In genomic region chr6:169141706-169142705, GRCh38 we compare ENCODE assay signal across 12 cellular contexts.
DNase-seq lines count a peak whose midpoint lies in the region; ATAC-seq and TF ChIP-seq lines count a peak whose summit lies in the region.
"Had no signal": no experiment of that assay in that cellular context is flagged by ENCODE, and none has a peak within 500 bp of the region (broad histone marks: within the 10 kb centered on the region; RNA-seq: fewer than 3 reads in every experiment).

No MANE protein-coding gene starts in this region.

- H3K4me3 ChIP-seq in fibroblast of the aortic adventitia (ENCODE audit: low read depth, low read length) (no peak overlapping the region), aorta (ENCODE audit: low read length in 2 of 2) (no peak overlapping the region), smooth muscle cell (no peak overlapping the region)

- H2AFZ ChIP-seq in smooth muscle cell (ENCODE audit: low read depth), result no peak overlapping the region

- H3K27ac ChIP-seq in aorta (ENCODE audit: low read depth in 1 of 2, low read length in 2 of 2), result peak overlapping the region; percentile 10 to 63
- H3K27ac ChIP-seq in smooth muscle cell (ENCODE audit: low read depth), result no peak overlapping the region

- no peaks in the 10 kb centered on the region for H4K20me1 ChIP-seq in smooth muscle cell (ENCODE audit: low read depth)

- H3K9me3 ChIP-seq in aorta (ENCODE audit: control insufficient read depth, low read length) (no peaks in the 10 kb centered on the region), smooth muscle cell (replicated peaks; ENCODE audit: low read depth) (no peaks in the 10 kb centered on the region)

- ATAC-seq in Right ventricle myocardium inferior (peak; percentile 88), aorta (ENCODE audit: low FRiP score) (peak; percentile 85), HG03045 (IDR thresholded peaks at IDR 0.05; ENCODE audit: unreplicated experiment) (no peak)

- DNase-seq in Right ventricle myocardium inferior (ENCODE audit: missing footprints) (peak; percentile 85), cardiac septum (ENCODE audit: low spot score) (no peak), fibroblast of the aortic adventitia (ENCODE audit: low read depth) (peak; percentile 34), aorta (no peak), smooth muscle cell (lab: John Stamatoyannopoulos, UW; ENCODE audit: unreplicated experiment) (no peak)
- DNase-seq in T-helper 2 cell treated with Interferon-gamma antibody and Interleukin-4, amounts not matched to agents 5 μg/mL and 100 μg/mL, for 36 hours (ENCODE audit: low spot score), result no peak
- DNase-seq: effector CD8-positive, alpha-beta T cell; GF-D8; stimulated activated CD4-positive, alpha-beta T cell treated with anti-CD3 and anti-CD28 coated beads, Interleukin-4, amount 100 ng/mL, for 4 hours had no signal

- H3K27me3 Mint-ChIP-seq in nephron (ENCODE audit: low read depth), result peaks cover 5% of the 10 kb centered on the region
- H3K27me3 Mint-ChIP-seq in T-helper 2 cell treated with Interferon-gamma antibody and Interleukin-4, amounts not matched to agents 5 μg/mL and 100 μg/mL, for 36 hours (ENCODE audit: low read depth), result no peaks in the 10 kb centered on the region

- peaks cover 21% of the 10 kb centered on the region for H3K9me3 Mint-ChIP-seq in nephron
- no peaks in the 10 kb centered on the region for H3K9me3 Mint-ChIP-seq in T-helper 2 cell treated with Interferon-gamma antibody and Interleukin-4, amounts not matched to agents 5 μg/mL and 100 μg/mL, for 36 hours

- H3K27ac Mint-ChIP-seq in nephron, result peak overlapping the region; percentile 71 to 89 (median 73)
- no peak overlapping the region for H3K27ac Mint-ChIP-seq in T-helper 2 cell treated with Interferon-gamma antibody and Interleukin-4, amounts not matched to agents 5 μg/mL and 100 μg/mL, for 36 hours
- H3K27ac Mint-ChIP-seq: memory B cell had no signal

- H3K79me2 ChIP-seq in smooth muscle cell (ENCODE audit: low read depth), result no peaks in the 10 kb centered on the region

- no peak overlapping the region for H3K9ac ChIP-seq in smooth muscle cell (ENCODE audit: low read depth)

- H3K4me1 ChIP-seq in aorta (ENCODE audit: control insufficient read depth in 1 of 2, insufficient read depth in 2 of 2, low read length in 2 of 2) (peaks cover 2 to 6% of the 10 kb centered on the region in 2 donors), smooth muscle cell (ENCODE audit: low read depth) (no peaks in the 10 kb centered on the region)

- H3K4me2 ChIP-seq in smooth muscle cell, result no peak overlapping the region

- H3K27me3 ChIP-seq in aorta (ENCODE audit: control insufficient read depth in 1 of 2, insufficient read depth in 2 of 2, low read length in 1 of 2) (no peaks in the 10 kb centered on the region), smooth muscle cell (ENCODE audit: low read depth) (no peaks in the 10 kb centered on the region)

- peak overlapping the region in 1 of 3 experiments; percentile 1 for H3K4me3 Mint-ChIP-seq in nephron
- H3K4me3 Mint-ChIP-seq in T-helper 2 cell treated with Interferon-gamma antibody and Interleukin-4, amounts not matched to agents 5 μg/mL and 100 μg/mL, for 36 hours, result no peak overlapping the region
- H3K4me3 Mint-ChIP-seq: memory B cell had no signal

- H3K36me3 ChIP-seq in aorta (ENCODE audit: control insufficient read depth in 1 of 2, insufficient read depth in 2 of 2, low read length in 1 of 2), result no peaks in the 10 kb centered on the region
- H3K36me3 ChIP-seq in smooth muscle cell (ENCODE audit: low read depth), result no peaks in the 10 kb centered on the region

- H3K4me1 Mint-ChIP-seq in nephron, result peaks cover 58% of the 10 kb centered on the region
- H3K4me1 Mint-ChIP-seq in T-helper 2 cell treated with Interferon-gamma antibody and Interleukin-4, amounts not matched to agents 5 μg/mL and 100 μg/mL, for 36 hours (ENCODE audit: low read depth), result no peaks in the 10 kb centered on the region
- H3K4me1 Mint-ChIP-seq: memory B cell had no signal

- no peaks in the 10 kb centered on the region for H3K36me3 Mint-ChIP-seq in nephron (ENCODE audit: low read depth)
- no peaks in the 10 kb centered on the region for H3K36me3 Mint-ChIP-seq in T-helper 2 cell treated with Interferon-gamma antibody and Interleukin-4, amounts not matched to agents 5 μg/mL and 100 μg/mL, for 36 hours (ENCODE audit: low read depth)
- H3K36me3 Mint-ChIP-seq: memory B cell had no signal

- 17 to 25% methylated on average over 25 of the region's 25 CpGs for WGBS in aorta, 2 donors
- WGBS in smooth muscle cell (ENCODE audit: low lambda C conversion rate), result 92% methylated on average over 25 of the region's 25 CpGs

- intact Hi-C loops in Right ventricle myocardium inferior (cut with DNase I) (no loop called here), cardiac septum (cut with DNase I) (no loop called here), aorta (cut with DNase I) (no loop called here)

- TF ChIP-seq CTCF in fibroblast of the aortic adventitia (IDR thresholded peaks at IDR 0.05; ENCODE audit: insufficient read depth, low read length) (no peak), nephron (IDR thresholded peaks at IDR 0.05; ENCODE audit: unreplicated experiment in 3 of 3) (no peak), smooth muscle cell (IDR thresholded peaks at IDR 0.05; ENCODE audit: borderline replicate concordance, insufficient read depth, poor library complexity, severe bottlenecking) (no peak)

- H3F3A ChIP-seq in smooth muscle cell (ENCODE audit: low read depth), result no peaks in the 10 kb centered on the region

Comparison
In these comparisons a context has a peak if more than half of its experiments do, and no peak if none do; other contexts are left out.
1. DNase-seq: peak in Right ventricle myocardium inferior (single experiment) and fibroblast of the aortic adventitia (single experiment); none in cardiac septum (single experiment), aorta (0 of 2), smooth muscle cell (single experiment) and T-helper 2 cell treated with Interferon-gamma antibody and Interleukin-4, amounts not matched to agents 5 μg/mL and 100 μg/mL, for 36 hours (single experiment).